In the genomic region with DNA sequence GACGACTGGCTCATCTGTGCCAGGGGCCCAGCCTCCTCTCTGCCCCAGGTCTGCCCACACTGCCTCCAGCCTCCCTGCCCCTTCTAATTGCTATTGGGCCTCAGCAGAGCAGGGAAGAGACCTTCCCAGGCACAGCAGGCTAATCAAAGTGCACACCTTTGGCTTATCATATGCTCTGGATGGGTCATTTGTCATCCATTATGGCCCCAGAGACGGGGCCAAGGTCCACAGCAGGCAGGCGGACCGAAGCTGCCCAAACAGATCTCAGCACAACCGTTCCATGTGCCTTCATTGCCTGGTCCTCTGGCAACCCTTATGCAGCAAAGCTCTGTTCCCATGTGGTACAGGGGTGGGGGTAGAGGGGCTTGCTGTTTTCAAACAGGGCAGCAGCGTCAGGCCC, we compare ENCODE assay signal across 21 cellular contexts.
DNase-seq lines count a peak whose midpoint lies in the region; ATAC-seq, FAIRE-seq and TF ChIP-seq lines count a peak whose summit lies in the region.
"Had no signal": no experiment of that assay in that cellular context is flagged by ENCODE, and none has a peak within 500 bp of the region (broad histone marks: within the 10 kb centered on the region; RNA-seq: fewer than 3 reads in every experiment).

No MANE protein-coding gene starts in this region.

- DNase-seq in Caco-2 = peak; percentile 37 to 72
- DNase-seq in small intestine = peak; percentile 93
- DNase-seq in AG08395 (ENCODE audit: low spot score) = no peak
- DNase-seq in NCI-H187 (lab: John Stamatoyannopoulos, UW) = no peak
- no peak for DNase-seq in KBM-7
- DNase-seq: CD8-positive, alpha-beta memory T cell; Karpas-422; NCI-H1436; NCI-H1930; NCI-H2227 treated with DMSO at 0.1 percent for 48 hours; NCI-H510A; PC-9 had no signal

- WGBS in small intestine, 3 donors = 15 to 70% (median 44%) methylated on average over 6 of the region's 6 CpGs

- no peaks in the 10 kb centered on the region for H3K36me3 Mint-ChIP-seq in Caco-2 (ENCODE audit: insufficient read depth, unreplicated experiment)
- H3K36me3 Mint-ChIP-seq in brain = no peaks in the 10 kb centered on the region
- H3K36me3 Mint-ChIP-seq: CD8-positive, alpha-beta memory T cell; IgD-negative memory B cell had no signal

- H3K27ac ChIP-seq in muscle layer of duodenum (ENCODE audit: low read length) (peak overlapping the region; percentile 64), small intestine (ENCODE audit: low read depth in 1 of 2, low read length in 1 of 2) (peak overlapping the region; percentile 62 to 87)
- H3K27ac ChIP-seq: C4-2B, PC-9, RWPE1 had no signal

- intact Hi-C loops in Caco-2 (cut with micrococcal nuclease; ENCODE audit: unreplicated experiment) = no loop called here

- in situ Hi-C loops in KBM-7 (cut with MboI; ENCODE audit: low pct_unique_long_range_greater_than_20kb, low sequenced_read_pairs) = no loop called here

- no peak for ATAC-seq in GM18868 (IDR thresholded peaks at IDR 0.05; ENCODE audit: unreplicated experiment)
- ATAC-seq: SK-N-SH treated with all-trans-retinoic acid at 6 μM for 48 hours had no signal

- H3K4me1 Mint-ChIP-seq in Caco-2 (ENCODE audit: low read depth, unreplicated experiment) (peaks cover 8% of the 10 kb centered on the region), brain (peaks cover 73% of the 10 kb centered on the region)

- no peak for TF ChIP-seq CTCF in Caco-2 (IDR thresholded peaks at IDR 0.05; ENCODE audit: insufficient read depth in 1 of 2, low read depth in 1 of 2, low read length in 1 of 2, severe bottlenecking in 1 of 2, unreplicated experiment in 1 of 2)
- TF ChIP-seq CTCF in brain (conservative IDR thresholded peaks at IDR 0.05) = no peak

- H3K9me3 Mint-ChIP-seq in Caco-2 (ENCODE audit: unreplicated experiment) (no peaks in the 10 kb centered on the region), brain (peaks cover 0 to 2% (median 0%) of the 10 kb centered on the region in 5 experiments)
- H3K9me3 Mint-ChIP-seq: CD8-positive, alpha-beta memory T cell; IgD-negative memory B cell had no signal

- H3K4me3 ChIP-seq in Caco-2 (ENCODE audit: low read depth, low read length) (no peak overlapping the region), muscle layer of duodenum (ENCODE audit: low read depth in 1 of 2, low read length in 2 of 2) (no peak overlapping the region), small intestine (ENCODE audit: low read depth in 1 of 2, low read length in 2 of 2) (no peak overlapping the region)
- H3K4me3 ChIP-seq: PC-9 had no signal

- no peak for FAIRE-seq in small intestine (lab: Jason Lieb, UNC)
- FAIRE-seq: G401.6, HTR-8/SVneo had no signal

- no peak overlapping the region for H3K4me3 Mint-ChIP-seq in Caco-2 (ENCODE audit: unreplicated experiment)
- H3K4me3 Mint-ChIP-seq in brain = no peak overlapping the region
- H3K4me3 Mint-ChIP-seq: CD8-positive, alpha-beta memory T cell; IgD-negative memory B cell had no signal

- BruUV-seq in Caco-2 (replicated peaks; lab: Mats Ljungman, UMichigan) = no TSS peak

- CTCF ChIA-PET in Caco-2 (lab: Charles Lee) = no interaction called here

- H3K27ac Mint-ChIP-seq in Caco-2 (ENCODE audit: unreplicated experiment) = no peak overlapping the region
- peak overlapping the region in 4 of 5 experiments; percentile 84 to 97 (median 86) for H3K27ac Mint-ChIP-seq in brain
- H3K27ac Mint-ChIP-seq: IgD-negative memory B cell had no signal

- H3K9me3 ChIP-seq in Caco-2 (no peaks in the 10 kb centered on the region), muscle layer of duodenum (ENCODE audit: control insufficient read depth in 1 of 2, low read length in 2 of 2) (no peaks in the 10 kb centered on the region), small intestine (ENCODE audit: control insufficient read depth, low read depth) (no peaks in the 10 kb centered on the region)

- H3K4me1 ChIP-seq in Caco-2 (peaks cover 20% of the 10 kb centered on the region), muscle layer of duodenum (ENCODE audit: control insufficient read depth in 1 of 2, insufficient read depth in 2 of 2, low read length in 2 of 2) (peaks cover 18 to 19% of the 10 kb centered on the region in 2 donors), small intestine (ENCODE audit: control insufficient read depth in 2 of 2, insufficient read depth in 1 of 2, low read depth in 1 of 2, low read length in 1 of 2) (peaks cover 0 to 7% of the 10 kb centered on the region in 2 donors)

- H3K27me3 ChIP-seq in Caco-2 (replicated peaks; ENCODE audit: control insufficient read depth, insufficient read depth, low read length) (no peaks in the 10 kb centered on the region), muscle layer of duodenum (ENCODE audit: low read depth, low read length) (no peaks in the 10 kb centered on the region), small intestine (ENCODE audit: control insufficient read depth in 2 of 2, insufficient read depth in 2 of 2, low read length in 2 of 2) (no peaks in the 10 kb centered on the region)

- POLR2A ChIA-PET in Caco-2 (lab: Charles Lee) = no interaction called here

- H3K36me3 ChIP-seq in Caco-2 (ENCODE audit: control insufficient read depth, insufficient read depth, low read length) = no peaks in the 10 kb centered on the region
- H3K36me3 ChIP-seq in muscle layer of duodenum (ENCODE audit: control insufficient read depth in 1 of 2, insufficient read depth in 2 of 2, low read length in 2 of 2) = no peaks in the 10 kb centered on the region
- no peaks in the 10 kb centered on the region for H3K36me3 ChIP-seq in small intestine (ENCODE audit: control insufficient read depth in 2 of 2, insufficient read depth in 2 of 2, low read length in 2 of 2)

- H3K27me3 Mint-ChIP-seq in Caco-2 (ENCODE audit: insufficient read depth, unreplicated experiment) = no peaks in the 10 kb centered on the region
- H3K27me3 Mint-ChIP-seq in brain = no peaks in the 10 kb centered on the region
- H3K27me3 Mint-ChIP-seq: CD8-positive, alpha-beta memory T cell had no signal

Comparison
In these comparisons a context has a peak if more than half of its experiments do, and no peak if none do; other contexts are left out.
1. DNase-seq: peak in Caco-2 (2 of 2) and small intestine (single experiment); none in AG08395 (single experiment), NCI-H187 (0 of 2) and KBM-7 (single experiment).